In genomic region chr6:40036186-40036585, GRCh38 we compare ENCODE assay signal across 15 cellular contexts.
DNase-seq lines count a peak whose midpoint lies in the region; ATAC-seq, FAIRE-seq and TF ChIP-seq lines count a peak whose summit lies in the region.
"Had no signal": no experiment of that assay in that cellular context is flagged by ENCODE, and none has a peak within 500 bp of the region (broad histone marks: within the 10 kb centered on the region; RNA-seq: fewer than 3 reads in every experiment).

No MANE protein-coding gene starts in this region.

- no peak for ATAC-seq in activated CD8-positive, alpha-beta memory T cell treated with anti-CD3 and anti-CD28 coated beads, Interleukin-2, amount 10 ng/mL, durations not matched to agents 7 days and 5 days
- no peak for ATAC-seq in HG03097 (IDR thresholded peaks at IDR 0.05; ENCODE audit: low FRiP score, unreplicated experiment)
- ATAC-seq: CD8-positive, alpha-beta T cell; HCT116 had no signal

- no peak for FAIRE-seq in bronchial epithelial cell (lab: Jason Lieb, UNC)
- FAIRE-seq in urothelium cell line (lab: Jason Lieb, UNC), result no peak
- FAIRE-seq: A204.1 had no signal

- peak; percentile 7 for DNase-seq in EL
- peak; percentile 67 for DNase-seq in bronchial epithelial cell (ENCODE audit: low read depth)
- DNase-seq in kidney tubule cell (ENCODE audit: low spot score), result peak; percentile 55
- peak; percentile 8 for DNase-seq in urothelium cell line (ENCODE audit: low spot score)
- DNase-seq in activated CD8-positive, alpha-beta memory T cell treated with anti-CD3 and anti-CD28 coated beads, Interleukin-2, amount 10 ng/mL, durations not matched to agents 7 days and 5 days, result no peak
- DNase-seq in OCI-M1 (lab: John Stamatoyannopoulos, UW), result no peak
- DNase-seq: BE2C; CD8-positive, alpha-beta T cell; COR-L47; DND-41; GF-D8; IMR-90 had no signal

- CTCF ChIA-PET in activated CD8-positive, alpha-beta memory T cell treated with anti-CD3 and anti-CD28 coated beads, Interleukin-2, amount 10 ng/mL, durations not matched to agents 7 days and 5 days (lab: Charles Lee), result no interaction called here

- H3K36me3 ChIP-seq in bronchial epithelial cell (ENCODE audit: control insufficient read depth, insufficient read depth, low read length), result no peaks in the 10 kb centered on the region
- H3K36me3 ChIP-seq: BE2C had no signal

- H3K27me3 ChIP-seq in bronchial epithelial cell (ENCODE audit: control insufficient read depth, insufficient read depth, low read length), result no peaks in the 10 kb centered on the region
- H3K27me3 ChIP-seq: BE2C had no signal

- H3K36me3 Mint-ChIP-seq in activated CD8-positive, alpha-beta memory T cell treated with anti-CD3 and anti-CD28 coated beads, Interleukin-2, amount 10 ng/mL, durations not matched to agents 7 days and 5 days, result no peaks in the 10 kb centered on the region
- H3K36me3 Mint-ChIP-seq: CD8-positive, alpha-beta T cell had no signal

- H3K27ac Mint-ChIP-seq in activated CD8-positive, alpha-beta memory T cell treated with anti-CD3 and anti-CD28 coated beads, Interleukin-2, amount 10 ng/mL, durations not matched to agents 7 days and 5 days, result no peak overlapping the region
- H3K27ac Mint-ChIP-seq: CD8-positive, alpha-beta T cell had no signal

- no peaks in the 10 kb centered on the region for H3K27me3 Mint-ChIP-seq in activated CD8-positive, alpha-beta memory T cell treated with anti-CD3 and anti-CD28 coated beads, Interleukin-2, amount 10 ng/mL, durations not matched to agents 7 days and 5 days

- H3K9me3 Mint-ChIP-seq in activated CD8-positive, alpha-beta memory T cell treated with anti-CD3 and anti-CD28 coated beads, Interleukin-2, amount 10 ng/mL, durations not matched to agents 7 days and 5 days (ENCODE audit: low read depth), result peaks cover 2% of the 10 kb centered on the region
- H3K9me3 Mint-ChIP-seq: CD8-positive, alpha-beta T cell had no signal

- H3K4me3 ChIP-seq in bronchial epithelial cell (ENCODE audit: low read depth, low read length), result no peak overlapping the region

- H3K4me1 Mint-ChIP-seq in activated CD8-positive, alpha-beta memory T cell treated with anti-CD3 and anti-CD28 coated beads, Interleukin-2, amount 10 ng/mL, durations not matched to agents 7 days and 5 days, result no peaks in the 10 kb centered on the region

- H3K4me3 Mint-ChIP-seq in activated CD8-positive, alpha-beta memory T cell treated with anti-CD3 and anti-CD28 coated beads, Interleukin-2, amount 10 ng/mL, durations not matched to agents 7 days and 5 days, result no peak overlapping the region
- H3K4me3 Mint-ChIP-seq: CD8-positive, alpha-beta T cell had no signal

- no peak for TF ChIP-seq CTCF in bronchial epithelial cell (IDR thresholded peaks at IDR 0.05; ENCODE audit: insufficient read depth, low read length, severe bottlenecking)

Comparison
In these comparisons a context has a peak if more than half of its experiments do, and no peak if none do; other contexts are left out.
1. DNase-seq: peak in EL (single experiment), bronchial epithelial cell (single experiment), kidney tubule cell (single experiment) and urothelium cell line (single experiment); none in activated CD8-positive, alpha-beta memory T cell treated with anti-CD3 and anti-CD28 coated beads, Interleukin-2, amount 10 ng/mL, durations not matched to agents 7 days and 5 days (single experiment) and OCI-M1 (single experiment).